In the genomic region with DNA sequence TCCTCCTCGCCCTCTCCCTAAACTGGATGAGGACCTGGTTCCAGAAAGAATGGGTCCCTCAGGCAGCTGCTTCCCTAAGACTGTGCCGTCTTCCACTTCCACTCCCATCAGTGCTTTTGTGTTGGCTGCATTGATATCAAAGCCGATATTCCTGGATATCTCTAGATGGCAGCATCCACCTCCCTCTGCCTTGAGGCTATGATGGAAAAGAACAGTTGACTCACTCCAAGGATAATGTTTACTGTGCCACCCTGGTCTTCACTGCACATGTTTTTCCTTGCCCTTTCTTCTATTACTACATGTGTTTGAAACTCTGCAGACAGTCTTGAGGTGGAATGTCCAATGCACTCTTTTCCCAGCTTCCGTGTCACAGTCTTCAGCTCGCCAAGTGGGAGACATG, we compare ENCODE assay signal across 8 cellular contexts.
DNase-seq lines count a peak whose midpoint lies in the region; ATAC-seq and TF ChIP-seq lines count a peak whose summit lies in the region.

No MANE protein-coding gene starts in this region.

- no peaks in the 10 kb centered on the region for H3K27me3 ChIP-seq in adipocyte (replicated peaks; ENCODE audit: control insufficient read depth, insufficient read depth, low read length)
- peaks cover 6% of the 10 kb centered on the region for H3K27me3 ChIP-seq in hepatocyte
- no peaks in the 10 kb centered on the region for H3K27me3 ChIP-seq in upper lobe of left lung
- H3K27me3 ChIP-seq in spleen (replicated peaks in 1 of 7), result peaks cover 0 to 16% (median 0%) of the 10 kb centered on the region in 7 donors

- no peaks in the 10 kb centered on the region for H4K20me1 ChIP-seq in hepatocyte (ENCODE audit: insufficient read depth, poor library complexity, severe bottlenecking)

- TF ChIP-seq EP300 in upper lobe of left lung (IDR thresholded peaks at IDR 0.05), result no peak

- 83% methylated on average over 5 of the region's 5 CpGs for WGBS in hepatocyte (ENCODE audit: low lambda C conversion rate, missing lambda C conversion rate)
- WGBS in upper lobe of left lung, 2 donors, result 78 to 83% methylated on average over 5 of the region's 5 CpGs
- 75 to 88% (median 81%) methylated on average over 5 of the region's 5 CpGs for WGBS in spleen, 5 donors

- H3K9me3 ChIP-seq in adipocyte (ENCODE audit: control insufficient read depth, low read length) (no peaks in the 10 kb centered on the region), hepatocyte (ENCODE audit: low read depth) (no peaks in the 10 kb centered on the region), upper lobe of left lung (no peaks in the 10 kb centered on the region), spleen (no peaks in the 10 kb centered on the region)

- H3K79me2 ChIP-seq in hepatocyte, result no peaks in the 10 kb centered on the region

- H3K4me3 ChIP-seq in adipocyte (ENCODE audit: low read length) (no peak overlapping the region), hepatocyte (no peak overlapping the region), upper lobe of left lung (no peak overlapping the region), spleen (no peak overlapping the region)

- TF ChIP-seq POLR2A in upper lobe of left lung (IDR thresholded peaks at IDR 0.05) (no peak), spleen (IDR thresholded peaks at IDR 0.05) (no peak)

- H3K4me1 ChIP-seq in adipocyte (ENCODE audit: control insufficient read depth, insufficient read depth, low read length) (peaks cover 4% of the 10 kb centered on the region), hepatocyte (ENCODE audit: insufficient read depth) (no peaks in the 10 kb centered on the region), upper lobe of left lung (no peaks in the 10 kb centered on the region), spleen (peaks cover 0 to 11% (median 2%) of the 10 kb centered on the region in 6 donors)

- peak; percentile 6 to 68 for ATAC-seq in upper lobe of left lung (ENCODE audit: low FRiP score in 2 of 2)
- ATAC-seq in HG03025 (IDR thresholded peaks at IDR 0.05; ENCODE audit: low FRiP score, unreplicated experiment), result no peak

- H2AFZ ChIP-seq in hepatocyte, result no peak overlapping the region

- H3K27ac ChIP-seq in hepatocyte (no peak overlapping the region), upper lobe of left lung (no peak overlapping the region), spleen (no peak overlapping the region)

- intact Hi-C loops in spleen (cut with DNase I; ENCODE audit: low total_unique reads), result no loop called here

- peak; percentile 7 for DNase-seq in NCI-H510A treated with DMSO at 0.1 percent for 48 hours (lab: John Stamatoyannopoulos, UW)
- DNase-seq in NCI-H510A (lab: John Stamatoyannopoulos, UW), result no peak
- peak; percentile 74 for DNase-seq in adipocyte (ENCODE audit: low read depth)
- DNase-seq in hepatocyte (ENCODE audit: low spot score), result peak; percentile 49
- no peak for DNase-seq in upper lobe of left lung
- DNase-seq in central memory CD4-positive, alpha-beta T cell, result no peak
- DNase-seq in spleen, result no peak

- H3K4me2 ChIP-seq in hepatocyte, result no peak overlapping the region

- H3K9ac ChIP-seq in adipocyte (ENCODE audit: low read length), result no peak overlapping the region

- H3K36me3 ChIP-seq in adipocyte (ENCODE audit: control insufficient read depth, insufficient read depth, low read length, severe bottlenecking) (no peaks in the 10 kb centered on the region), hepatocyte (replicated peaks; ENCODE audit: insufficient read depth, low read depth) (no peaks in the 10 kb centered on the region), upper lobe of left lung (no peaks in the 10 kb centered on the region), spleen (no peaks in the 10 kb centered on the region)

- H3K9me2 ChIP-seq in hepatocyte (replicated peaks; ENCODE audit: insufficient read depth), result no peaks in the 10 kb centered on the region

- TF ChIP-seq CTCF in hepatocyte (IDR thresholded peaks at IDR 0.05; ENCODE audit: poor library complexity) (peak; percentile 47), upper lobe of left lung (IDR thresholded peaks at IDR 0.05) (peak in 4 of 6 experiments; percentile 20 to 29 (median 25)), spleen (IDR thresholded peaks at IDR 0.05 in 8 of 11, conservative IDR thresholded peaks at IDR 0.05 in 3 of 11) (no peak)

Comparison
In these comparisons a context has a peak if more than half of its experiments do, and no peak if none do; other contexts are left out.
1. DNase-seq: peak in NCI-H510A treated with DMSO at 0.1 percent for 48 hours (single experiment), adipocyte (single experiment) and hepatocyte (single experiment); none in NCI-H510A (single experiment), upper lobe of left lung (0 of 2), central memory CD4-positive, alpha-beta T cell (single experiment) and spleen (single experiment).
2. CTCF ChIP-seq: peak in hepatocyte (single experiment) and upper lobe of left lung (4 of 6); none in spleen (0 of 11).